Comparison of ENCODE assay signal across 12 cellular contexts in genomic region chr7:5533821-5534367, GRCh38. TPM values are rescaled to one million over a fixed set of nuclear protein-coding genes. Genes with fewer than 3 reads are reported as not detected.
DNase-seq lines count a peak whose midpoint lies in the region; ATAC-seq and TF ChIP-seq lines count a peak whose summit lies in the region.
"Had no signal": no experiment of that assay in that cellular context is flagged by ENCODE, and none has a peak within 500 bp of the region (broad histone marks: within the 10 kb centered on the region; RNA-seq: fewer than 3 reads in every experiment).

No MANE protein-coding gene starts in this region.

- no peak for ATAC-seq in activated T-cell treated with anti-CD3 and anti-CD28 coated beads, Interleukin-2, amount 50 U/mL, for 72 hours (replicated peaks in 1 of 2)
- no peak for ATAC-seq in WTC11
- ATAC-seq in GM18505 (IDR thresholded peaks at IDR 0.05; ENCODE audit: unreplicated experiment), result no peak
- ATAC-seq in GM19463 (IDR thresholded peaks at IDR 0.05; ENCODE audit: unreplicated experiment), result no peak
- ATAC-seq: PC-3, sciatic nerve had no signal

- peaks cover 7 to 8% of the 10 kb centered on the region in 2 donors for H3K36me3 Mint-ChIP-seq in activated T-cell treated with anti-CD3 and anti-CD28 coated beads, Interleukin-2, amount 50 U/mL, for 72 hours (ENCODE audit: insufficient read depth in 2 of 2)
- peaks cover 4% of the 10 kb centered on the region for H3K36me3 Mint-ChIP-seq in WTC11
- peaks cover 3% of the 10 kb centered on the region for H3K36me3 Mint-ChIP-seq in type B pancreatic cell

- H3K9ac ChIP-seq in mesendoderm (ENCODE audit: low read length), result peak overlapping the region; percentile 6

- H3K23ac ChIP-seq in mesendoderm (ENCODE audit: low read length), result no peak overlapping the region

- no peak for TF ChIP-seq POLR2A in GM18505 (IDR thresholded peaks at IDR 0.05; ENCODE audit: borderline replicate concordance, extremely low read depth, insufficient read depth, insufficient read length)

- peaks cover 5% of the 10 kb centered on the region for H3K4me1 ChIP-seq in mesendoderm (ENCODE audit: control insufficient read depth, low read depth, low read length)

- peaks cover 24% of the 10 kb centered on the region for H3K79me2 ChIP-seq in mesendoderm (ENCODE audit: control insufficient read depth, insufficient read depth, low read length)

- peak overlapping the region; percentile 78 for H2AK5ac ChIP-seq in mesendoderm (ENCODE audit: low read length)

- no peaks in the 10 kb centered on the region for H3K27me3 ChIP-seq in mesendoderm (ENCODE audit: insufficient read depth, low read length, poor library complexity)

- no peak overlapping the region for H2BK5ac ChIP-seq in mesendoderm (ENCODE audit: low read length)

- no peak overlapping the region for H3K4me3 ChIP-seq in mesendoderm (ENCODE audit: low read length)

- peaks cover 2% of the 10 kb centered on the region for H3K79me1 ChIP-seq in mesendoderm (ENCODE audit: low read length)

- POLR2A ChIA-PET in WTC11 (lab: Charles Lee), result interaction anchor here (0.7 to 1.5 kb wide), 4 partner anchors 9 to 262 kb away, joined by 3 to 4 read pairs (median 4); no protein-coding TSS in a partner anchor

- DNase-seq in activated T-cell treated with anti-CD3 and anti-CD28 coated beads, Interleukin-2, amount 50 U/mL, for 72 hours, result no peak
- no peak for DNase-seq in activated T-cell treated with anti-CD3 and anti-CD28 coated beads, Interleukin-2, amount 50 U/mL, for 1 hour
- DNase-seq in WTC11 (ENCODE audit: low spot score) (no peak), mesendoderm (no peak), type B pancreatic cell (ENCODE audit: extremely low spot score, unreplicated experiment) (no peak), putamen (ENCODE audit: low spot score) (no peak)
- DNase-seq: Karpas-422, PC-3, T1000 had no signal

- no peak overlapping the region for H2BK120ac ChIP-seq in mesendoderm (ENCODE audit: low read depth, low read length)

- CTCF ChIA-PET in WTC11 (lab: Charles Lee), result interaction anchor here (0.7 to 1.4 kb wide), 2 partner anchors 62 to 707 kb away, joined by 3 read pairs; no protein-coding TSS in a partner anchor

- H3K4me1 Mint-ChIP-seq in activated T-cell treated with anti-CD3 and anti-CD28 coated beads, Interleukin-2, amount 50 U/mL, for 72 hours (ENCODE audit: low read depth), result peaks cover 36% of the 10 kb centered on the region
- peaks cover 25% of the 10 kb centered on the region for H3K4me1 Mint-ChIP-seq in WTC11
- H3K4me1 Mint-ChIP-seq in type B pancreatic cell (ENCODE audit: unreplicated experiment), result peaks cover 17% of the 10 kb centered on the region

- no CpG with 5 or more reads among the region's 10 CpGs for WGBS in mesendoderm (ENCODE audit: extremely low coverage, insufficient coverage, low lambda C conversion rate)

- no peak overlapping the region for H3K27ac ChIP-seq in mesendoderm (ENCODE audit: low read depth, low read length)

- H3K18ac ChIP-seq in mesendoderm (ENCODE audit: low read length), result no peak overlapping the region

- no peak overlapping the region for H3K4me2 ChIP-seq in mesendoderm (ENCODE audit: low read length)

- peaks cover 6% of the 10 kb centered on the region for H3K36me3 ChIP-seq in mesendoderm (ENCODE audit: control insufficient read depth, insufficient read depth, low read length)

- H4K8ac ChIP-seq in mesendoderm (ENCODE audit: low read depth, low read length), result no peak overlapping the region

- peak overlapping the region; percentile 94 for H3K4me3 Mint-ChIP-seq in activated T-cell treated with anti-CD3 and anti-CD28 coated beads, Interleukin-2, amount 50 U/mL, for 72 hours
- H3K4me3 Mint-ChIP-seq in WTC11 (no peak overlapping the region), type B pancreatic cell (no peak overlapping the region)

- no peaks in the 10 kb centered on the region for H3K27me3 Mint-ChIP-seq in activated T-cell treated with anti-CD3 and anti-CD28 coated beads, Interleukin-2, amount 50 U/mL, for 72 hours (ENCODE audit: low read depth)
- H3K27me3 Mint-ChIP-seq in WTC11 (ENCODE audit: low read depth) (peaks cover 3% of the 10 kb centered on the region; the same call in 1 of the 2 replicates), type B pancreatic cell (peaks cover 6% of the 10 kb centered on the region)

- TF ChIP-seq CTCF in WTC11 (IDR thresholded peaks at IDR 0.05) (no peak), type B pancreatic cell (conservative IDR thresholded peaks at IDR 0.05) (no peak)

- H2BK15ac ChIP-seq in mesendoderm (replicated peaks; ENCODE audit: low read depth), result no peak overlapping the region

- peak overlapping the region; percentile 85 for H3K27ac Mint-ChIP-seq in activated T-cell treated with anti-CD3 and anti-CD28 coated beads, Interleukin-2, amount 50 U/mL, for 72 hours
- H3K27ac Mint-ChIP-seq in WTC11 (peak overlapping the region; percentile 36; the same call in 1 of the 2 replicates), type B pancreatic cell (peak overlapping the region; percentile 99)

- H3K9me3 Mint-ChIP-seq in activated T-cell treated with anti-CD3 and anti-CD28 coated beads, Interleukin-2, amount 50 U/mL, for 72 hours, result no peaks in the 10 kb centered on the region
- H3K9me3 Mint-ChIP-seq in WTC11 (no peaks in the 10 kb centered on the region), type B pancreatic cell (no peaks in the 10 kb centered on the region)

- H3K56ac ChIP-seq in mesendoderm (ENCODE audit: low read length), result peak overlapping the region; percentile 45

- H4K5ac ChIP-seq in mesendoderm (ENCODE audit: low read length), result no peak overlapping the region

- H3K4ac ChIP-seq in mesendoderm (ENCODE audit: low read depth, low read length), result no peak overlapping the region

TF ChIP-seq in WTC11, 78 proteins besides CTCF, POLR2A, EP300 and RAD21:
- no peak for TF ChIP-seq OVOL2 (CRISPR knock-in tag; IDR thresholded peaks at IDR 0.05; ENCODE audit: borderline replicate concordance)
- no peak for TF ChIP-seq MAX (CRISPR knock-in tag; IDR thresholded peaks at IDR 0.05)
- no peak for TF ChIP-seq HMGXB4 (CRISPR knock-in tag; IDR thresholded peaks at IDR 0.05)
- no peak for TF ChIP-seq STAT6 (CRISPR knock-in tag; conservative IDR thresholded peaks at IDR 0.05; ENCODE audit: low read depth)
- TF ChIP-seq TEAD1 (CRISPR knock-in tag; IDR thresholded peaks at IDR 0.05), result no peak
- no peak for TF ChIP-seq SMAD3 (CRISPR knock-in tag; IDR thresholded peaks at IDR 0.05; ENCODE audit: borderline replicate concordance)
- TF ChIP-seq SP1 (CRISPR knock-in tag; conservative IDR thresholded peaks at IDR 0.05), result no peak
- TF ChIP-seq JAZF1 (CRISPR knock-in tag; IDR thresholded peaks at IDR 0.05), result no peak
- no peak for TF ChIP-seq CBFB (CRISPR knock-in tag; IDR thresholded peaks at IDR 0.05; ENCODE audit: low read depth)
TF ChIP-seq in WTC11: peak in this region for 0.

RNA-seq across cellular contexts. Expression of gene ACTB, which starts 3.5 kb away (rescaled TPM):
- total RNA-seq in activated T-cell treated with anti-CD3 and anti-CD28 coated beads, Interleukin-2, amount 50 U/mL, for 72 hours, result 1,000 to 10,000 TPM; 4,284 to 5,173 TPM
- total RNA-seq in WTC11 (2021) (4,967 to 5,221 TPM (median 5,193 TPM) in 3 replicates), type B pancreatic cell (ENCODE audit: low replicate concordance) (3,466 and 4,253 TPM in 2 replicates)
- polyA plus RNA-seq in mesendoderm (2013, experiment 1 of 2), result 13,565 TPM
- polyA plus RNA-seq in mesendoderm (2013, experiment 2 of 2), result 13,705 TPM

RNA-seq across cellular contexts. Expression of gene FBXL18, which starts 20.3 kb away (rescaled TPM):
- 10 to 100 TPM in 1 of 2 donors, 1 to 10 TPM in 1; 10.0 to 12.3 TPM for total RNA-seq in activated T-cell treated with anti-CD3 and anti-CD28 coated beads, Interleukin-2, amount 50 U/mL, for 72 hours
- total RNA-seq in WTC11 (2021) (18.9 to 22.0 TPM (median 21.8 TPM) in 3 replicates), type B pancreatic cell (ENCODE audit: low replicate concordance) (13.5 and 14.9 TPM in 2 replicates)
- 7.9 TPM for polyA plus RNA-seq in mesendoderm (2013, experiment 1 of 2)
- 7.9 TPM for polyA plus RNA-seq in mesendoderm (2013, experiment 2 of 2)

RNA-seq across cellular contexts. Expression of gene FSCN1, which starts 58.7 kb away (rescaled TPM):
- total RNA-seq in activated T-cell treated with anti-CD3 and anti-CD28 coated beads, Interleukin-2, amount 50 U/mL, for 72 hours, result 10 to 100 TPM; 25.7 to 31.3 TPM
- 459 to 481 TPM (median 480 TPM) in 3 replicates for total RNA-seq in WTC11 (2021)
- 429 TPM for polyA plus RNA-seq in mesendoderm (2013, experiment 1 of 2)
- 421 TPM for polyA plus RNA-seq in mesendoderm (2013, experiment 2 of 2)
- 25.3 and 223 TPM in 2 replicates for total RNA-seq in type B pancreatic cell (ENCODE audit: low replicate concordance)

Comparison
In these comparisons a context has a peak if more than half of its experiments do, and no peak if none do; other contexts are left out.
1. H3K27ac Mint-ChIP-seq: peak in every context shown above with its lines; median percentile 99 in type B pancreatic cell; 85 in activated T-cell treated with anti-CD3 and anti-CD28 coated beads, Interleukin-2, amount 50 U/mL, for 72 hours; 36 in WTC11.
2. H3K4me3 Mint-ChIP-seq: peak in activated T-cell treated with anti-CD3 and anti-CD28 coated beads, Interleukin-2, amount 50 U/mL, for 72 hours (2 of 2); none in WTC11 (single experiment) and type B pancreatic cell (single experiment).